Comparison of ENCODE assay signal across 1 cellular context in the genomic region with DNA sequence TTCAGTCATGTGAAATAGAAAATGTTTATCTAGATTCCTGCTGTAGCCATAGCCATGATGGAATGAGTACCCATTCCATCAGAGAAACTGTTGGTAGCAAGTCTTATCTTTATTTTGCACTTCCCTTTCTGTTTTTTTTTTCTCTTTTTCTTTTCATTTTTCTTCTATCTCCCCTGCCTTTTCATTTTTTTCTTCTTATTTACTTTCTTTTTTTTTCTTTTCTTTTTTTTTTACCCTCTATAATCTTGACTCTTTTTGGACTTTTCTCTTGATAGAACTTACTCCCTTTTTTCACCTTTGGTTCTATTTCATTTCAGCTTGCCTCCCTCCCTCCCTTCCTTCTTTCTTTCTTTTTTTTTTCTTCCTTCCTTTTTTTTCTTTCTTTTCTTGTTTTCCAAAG.
TF ChIP-seq lines count a peak whose summit lies in the region.

No MANE protein-coding gene starts in this region.

TF ChIP-seq in HEK293, 187 proteins besides CTCF, POLR2A, EP300 and RAD21 (continued from another document):
- TF ChIP-seq ZNF600 (tag by site-specific recombination; IDR thresholded peaks at IDR 0.05) = no peak
- no peak for TF ChIP-seq ZNF548 (tag by site-specific recombination; IDR thresholded peaks at IDR 0.05)
- TF ChIP-seq ZNF221 (tag by site-specific recombination; IDR thresholded peaks at IDR 0.05; ENCODE audit: borderline replicate concordance) = no peak
- no peak for TF ChIP-seq ZNF777 (tag by site-specific recombination; IDR thresholded peaks at IDR 0.05; ENCODE audit: borderline replicate concordance)
- TF ChIP-seq ZNF433 (tag by site-specific recombination; IDR thresholded peaks at IDR 0.05; ENCODE audit: low read depth) = no peak
- TF ChIP-seq, protein P1, sequence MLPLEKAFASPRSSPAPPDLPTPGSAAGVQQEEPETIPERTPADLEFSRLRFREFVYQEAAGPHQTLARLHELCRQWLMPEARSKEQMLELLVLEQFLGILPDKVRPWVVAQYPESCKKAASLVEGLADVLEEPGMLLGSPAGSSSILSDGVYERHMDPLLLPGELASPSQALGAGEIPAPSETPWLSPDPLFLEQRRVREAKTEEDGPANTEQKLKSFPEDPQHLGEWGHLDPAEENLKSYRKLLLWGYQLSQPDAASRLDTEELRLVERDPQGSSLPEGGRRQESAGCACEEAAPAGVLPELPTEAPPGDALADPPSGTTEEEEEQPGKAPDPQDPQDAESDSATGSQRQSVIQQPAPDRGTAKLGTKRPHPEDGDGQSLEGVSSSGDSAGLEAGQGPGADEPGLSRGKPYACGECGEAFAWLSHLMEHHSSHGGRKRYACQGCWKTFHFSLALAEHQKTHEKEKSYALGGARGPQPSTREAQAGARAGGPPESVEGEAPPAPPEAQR (tag by site-specific recombination; IDR thresholded peaks at IDR 0.05) = no peak
- TF ChIP-seq GLI4 (tag by site-specific recombination; IDR thresholded peaks at IDR 0.05) = no peak
- TF ChIP-seq ZNF169 (tag by site-specific recombination; IDR thresholded peaks at IDR 0.05) = no peak
- TF ChIP-seq ZNF366 (tag by site-specific recombination; conservative IDR thresholded peaks at IDR 0.05) = 0 out of 2 replicates have a peak, but pooled peaks have one; percentile 21
- no peak for TF ChIP-seq ZFHX2 (tag by site-specific recombination; conservative IDR thresholded peaks at IDR 0.05)
- no peak for TF ChIP-seq ZNF350 (tag by site-specific recombination; IDR thresholded peaks at IDR 0.05)
- TF ChIP-seq, protein P2, sequence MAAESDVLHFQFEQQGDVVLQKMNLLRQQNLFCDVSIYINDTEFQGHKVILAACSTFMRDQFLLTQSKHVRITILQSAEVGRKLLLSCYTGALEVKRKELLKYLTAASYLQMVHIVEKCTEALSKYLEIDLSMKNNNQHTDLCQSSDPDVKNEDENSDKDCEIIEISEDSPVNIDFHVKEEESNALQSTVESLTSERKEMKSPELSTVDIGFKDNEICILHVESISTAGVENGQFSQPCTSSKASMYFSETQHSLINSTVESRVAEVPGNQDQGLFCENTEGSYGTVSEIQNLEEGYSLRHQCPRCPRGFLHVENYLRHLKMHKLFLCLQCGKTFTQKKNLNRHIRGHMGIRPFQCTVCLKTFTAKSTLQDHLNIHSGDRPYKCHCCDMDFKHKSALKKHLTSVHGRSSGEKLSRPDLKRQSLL (tag by site-specific recombination; IDR thresholded peaks at IDR 0.05) = no peak
TF ChIP-seq in HEK293: peak in this region for 3.
